17 cellular contexts compared by ENCODE assay signal in genomic region chr3:183907911-183908331, GRCh38.
"Had no signal": no experiment of that assay in that cellular context is flagged by ENCODE, and none has a peak within 500 bp of the region (broad histone marks: within the 10 kb centered on the region; RNA-seq: fewer than 3 reads in every experiment).

No MANE protein-coding gene starts in this region.

- H2AFZ ChIP-seq: neural progenitor cell had no signal

- H3K4me2 ChIP-seq: neural progenitor cell had no signal

- H3K4me3 Mint-ChIP-seq: activated naive CD8-positive, alpha-beta T cell treated with anti-CD3 and anti-CD28 coated beads, Interleukin-2, amount 10 ng/mL, durations not matched to agents 7 days and 5 days; brain; central memory CD8-positive, alpha-beta T cell; naive B cell; neural progenitor cell; stimulated activated naive CD8-positive, alpha-beta T cell treated with anti-CD3 and anti-CD28 coated beads, Interleukin-15, amount 100 ng/mL, for 72 hours had no signal

- H3K4me1 ChIP-seq: left ventricle myocardium inferior, neural progenitor cell, pancreas, sigmoid colon, upper lobe of right lung had no signal

- ATAC-seq: pancreas; stimulated activated naive CD8-positive, alpha-beta T cell treated with anti-CD3 and anti-CD28 coated beads, Interleukin-15, amount 100 ng/mL, for 72 hours; upper lobe of right lung had no signal

- H3K36me3 Mint-ChIP-seq: activated naive CD8-positive, alpha-beta T cell treated with anti-CD3 and anti-CD28 coated beads, Interleukin-2, amount 10 ng/mL, durations not matched to agents 7 days and 5 days; brain; naive B cell; neural progenitor cell had no signal

- H3K27me3 Mint-ChIP-seq: activated naive CD8-positive, alpha-beta T cell treated with anti-CD3 and anti-CD28 coated beads, Interleukin-2, amount 10 ng/mL, durations not matched to agents 7 days and 5 days; central memory CD8-positive, alpha-beta T cell; stimulated activated naive CD8-positive, alpha-beta T cell treated with anti-CD3 and anti-CD28 coated beads, Interleukin-15, amount 100 ng/mL, for 72 hours had no signal

- DNase-seq: activated CD4-positive, alpha-beta T cell treated with anti-CD3 and anti-CD28 coated beads, Interleukin-2, amount 50 U/mL, for 1 hour; activated CD8-positive, alpha-beta memory T cell treated with anti-CD3 and anti-CD28 coated beads for 24 hours; activated naive CD8-positive, alpha-beta T cell treated with anti-CD3 and anti-CD28 coated beads, Interleukin-2, amount 10 ng/mL, durations not matched to agents 7 days and 5 days; esophagus squamous epithelium; hippocampal formation; kidney; left ventricle myocardium inferior; naive B cell; pancreas; sigmoid colon; stimulated activated CD4-positive, alpha-beta T cell treated with anti-CD3 and anti-CD28 coated beads, Interleukin-1b, Interleukin-23, amount 100 ng/mL, for 48 hours; stimulated activated naive CD8-positive, alpha-beta T cell treated with anti-CD3 and anti-CD28 coated beads, Interleukin-15, amount 100 ng/mL, for 72 hours had no signal

- H3K9me3 Mint-ChIP-seq: activated naive CD8-positive, alpha-beta T cell treated with anti-CD3 and anti-CD28 coated beads, Interleukin-2, amount 10 ng/mL, durations not matched to agents 7 days and 5 days; brain; central memory CD8-positive, alpha-beta T cell; neural progenitor cell; stimulated activated naive CD8-positive, alpha-beta T cell treated with anti-CD3 and anti-CD28 coated beads, Interleukin-15, amount 100 ng/mL, for 72 hours had no signal

- H3K4me1 Mint-ChIP-seq: activated naive CD8-positive, alpha-beta T cell treated with anti-CD3 and anti-CD28 coated beads, Interleukin-2, amount 10 ng/mL, durations not matched to agents 7 days and 5 days; brain; central memory CD8-positive, alpha-beta T cell; naive B cell; neural progenitor cell; stimulated activated naive CD8-positive, alpha-beta T cell treated with anti-CD3 and anti-CD28 coated beads, Interleukin-15, amount 100 ng/mL, for 72 hours had no signal

- H3K4me3 ChIP-seq: coronary artery, esophagus squamous epithelium, left ventricle myocardium inferior, neural progenitor cell, pancreas, sigmoid colon, upper lobe of right lung had no signal

- H3K27me3 ChIP-seq: neural progenitor cell, pancreas, sigmoid colon, upper lobe of right lung had no signal

- H3K27ac ChIP-seq: coronary artery, esophagus squamous epithelium, left ventricle myocardium inferior, neural progenitor cell, pancreas, sigmoid colon, upper lobe of right lung had no signal

- H3K9me3 ChIP-seq: esophagus squamous epithelium, left ventricle myocardium inferior, pancreas, sigmoid colon, upper lobe of right lung had no signal

- H3K36me3 ChIP-seq: esophagus squamous epithelium, left ventricle myocardium inferior, neural progenitor cell, pancreas, sigmoid colon, upper lobe of right lung had no signal

- H3K9ac ChIP-seq: neural progenitor cell had no signal

- H3K27ac Mint-ChIP-seq: activated naive CD8-positive, alpha-beta T cell treated with anti-CD3 and anti-CD28 coated beads, Interleukin-2, amount 10 ng/mL, durations not matched to agents 7 days and 5 days; brain; neural progenitor cell; stimulated activated naive CD8-positive, alpha-beta T cell treated with anti-CD3 and anti-CD28 coated beads, Interleukin-15, amount 100 ng/mL, for 72 hours had no signal
